In genomic region chr1:183022202-183023145, GRCh38 we compare ENCODE assay signal across 8 cellular contexts. TPM values are rescaled to one million over a fixed set of nuclear protein-coding genes. Genes with fewer than 3 reads are reported as not detected.
A peak's percentile ranks its signal among the peaks of the same experiment; 100 is the strongest.
DNase-seq lines count a peak whose midpoint lies in the region; ATAC-seq and TF ChIP-seq lines count a peak whose summit lies in the region.

No MANE protein-coding gene starts in this region.

- BruUV-seq in Calu3 (replicated peaks; lab: Mats Ljungman, UMichigan), result TSS peak; percentile 89

- TF ChIP-seq CTCF in Calu3 (IDR thresholded peaks at IDR 0.05; ENCODE audit: unreplicated experiment), result no peak

- H3K27me3 Mint-ChIP-seq in Calu3 (ENCODE audit: unreplicated experiment), result no peaks in the 10 kb centered on the region

- no peaks in the 10 kb centered on the region for H3K9me3 Mint-ChIP-seq in Calu3 (ENCODE audit: low read depth, unreplicated experiment)

- CTCF ChIA-PET in Calu3 (lab: Charles Lee), result no interaction called here

- H3K4me3 Mint-ChIP-seq in Calu3 (ENCODE audit: low read depth, unreplicated experiment), result peak overlapping the region; percentile 94

- peak overlapping the region; percentile 77 for H3K4me3 ChIP-seq in skeletal muscle cell (ENCODE audit: low read depth, low read length)

- H3K36me3 Mint-ChIP-seq in Calu3 (ENCODE audit: insufficient read depth, unreplicated experiment), result peaks cover 69% of the 10 kb centered on the region

- H3K4me1 Mint-ChIP-seq in Calu3 (ENCODE audit: low read depth, unreplicated experiment), result peaks cover 41% of the 10 kb centered on the region

- DNase-seq in Calu3, result peak; percentile 74
- DNase-seq in HT-29 (ENCODE audit: low spot score), result peak; percentile 78
- DNase-seq in SKM-1 (lab: John Stamatoyannopoulos, UW; ENCODE audit: unreplicated experiment), result peak; percentile 31
- DNase-seq in caudate nucleus (lab: John Stamatoyannopoulos, UW), result peak in 51 of 61 donors; percentile 9 to 91 (median 55)
- DNase-seq in inferior parietal cortex (ENCODE audit: extremely low spot score), result peak; percentile 81
- DNase-seq in skeletal muscle cell (ENCODE audit: low read depth), result peak; percentile 96

- ATAC-seq in GM19452 (IDR thresholded peaks at IDR 0.05; ENCODE audit: unreplicated experiment), result peak; percentile 24
- no peak for ATAC-seq in GM18519 (IDR thresholded peaks at IDR 0.05; ENCODE audit: low FRiP score, unreplicated experiment)

- intact Hi-C loops in Calu3 (cut with micrococcal nuclease; ENCODE audit: unreplicated experiment), result no loop called here

- peak overlapping the region; percentile 96 for H3K27ac ChIP-seq in caudate nucleus (ENCODE audit: low read depth, low read length)

- peak overlapping the region; percentile 98 for H3K27ac Mint-ChIP-seq in Calu3 (ENCODE audit: unreplicated experiment)

RNA-seq across cellular contexts. Expression of gene LAMC1, which starts 0.7 kb away (rescaled TPM):
- 368 and 579 TPM in 2 replicates for total RNA-seq in Calu3 (2022)
- 12.1 and 13.1 TPM in 2 replicates for total RNA-seq in HT-29 (2014; rRNA removed; shearing (Covaris generic))

Comparison
In these comparisons a context has a peak if more than half of its experiments do, and no peak if none do; other contexts are left out.
1. DNase-seq: peak in every context shown above with its lines; median percentile 96 in skeletal muscle cell; 81 in inferior parietal cortex; 78 in HT-29; 74 in Calu3; 55 in caudate nucleus; 31 in SKM-1.
2. RNA of gene LAMC1, which starts 0.7 kb away (total RNA-seq): 368 to 579 TPM in Calu3; 12.1 to 13.1 TPM in HT-29; every median in the first group is over 10 times any median in the second.